In genomic region chr22:41917906-41918791, GRCh38 we compare ENCODE assay signal across 8 cellular contexts. TPM values are rescaled to one million over a fixed set of nuclear protein-coding genes. Genes with fewer than 3 reads are reported as not detected.
A peak's percentile ranks its signal among the peaks of the same experiment; 100 is the strongest.
DNase-seq lines count a peak whose midpoint lies in the region; ATAC-seq lines count a peak whose summit lies in the region.

No MANE protein-coding gene starts in this region.

- H3K27me3 Mint-ChIP-seq in IgD-negative memory B cell = peaks cover 12% of the 10 kb centered on the region
- peaks cover 33% of the 10 kb centered on the region for H3K27me3 Mint-ChIP-seq in activated CD8-positive, alpha-beta T cell treated with anti-CD3 and anti-CD28 coated beads, Interleukin-2, amount 10 ng/mL, durations not matched to agents 7 days and 5 days (ENCODE audit: low read depth)
- peaks cover 3% of the 10 kb centered on the region for H3K27me3 Mint-ChIP-seq in memory B cell

- H3K4me1 Mint-ChIP-seq in IgD-negative memory B cell = peaks cover 36 to 55% (median 49%) of the 10 kb centered on the region in 3 donors
- peaks cover 24% of the 10 kb centered on the region for H3K4me1 Mint-ChIP-seq in activated CD8-positive, alpha-beta T cell treated with anti-CD3 and anti-CD28 coated beads, Interleukin-2, amount 10 ng/mL, durations not matched to agents 7 days and 5 days (ENCODE audit: low read depth)
- H3K4me1 Mint-ChIP-seq in memory B cell = peaks cover 49% of the 10 kb centered on the region

- H3K36me3 Mint-ChIP-seq in IgD-negative memory B cell (peaks cover 8% of the 10 kb centered on the region), memory B cell (peaks cover 7% of the 10 kb centered on the region)
- H3K36me3 Mint-ChIP-seq in activated CD8-positive, alpha-beta T cell treated with anti-CD3 and anti-CD28 coated beads, Interleukin-2, amount 10 ng/mL, durations not matched to agents 7 days and 5 days (ENCODE audit: low read depth) = no peaks in the 10 kb centered on the region

- CTCF ChIA-PET in activated CD8-positive, alpha-beta T cell treated with anti-CD3 and anti-CD28 coated beads, Interleukin-2, amount 10 ng/mL, durations not matched to agents 7 days and 5 days (lab: Charles Lee) = interaction anchor here (0.7 to 2.9 kb wide), 2 partner anchors 7 to 230 kb away, joined by 3 to 8 read pairs; no protein-coding TSS in a partner anchor

- H3K9me3 Mint-ChIP-seq in IgD-negative memory B cell (no peaks in the 10 kb centered on the region), memory B cell (no peaks in the 10 kb centered on the region)
- no peaks in the 10 kb centered on the region for H3K9me3 Mint-ChIP-seq in activated CD8-positive, alpha-beta T cell treated with anti-CD3 and anti-CD28 coated beads, Interleukin-2, amount 10 ng/mL, durations not matched to agents 7 days and 5 days (ENCODE audit: insufficient read depth)

- H3K4me3 Mint-ChIP-seq in IgD-negative memory B cell (peak overlapping the region; percentile 73 to 92 (median 91)), memory B cell (peak overlapping the region; percentile 89)
- no peak overlapping the region for H3K4me3 Mint-ChIP-seq in activated CD8-positive, alpha-beta T cell treated with anti-CD3 and anti-CD28 coated beads, Interleukin-2, amount 10 ng/mL, durations not matched to agents 7 days and 5 days

- peak; percentile 10 for DNase-seq in NCI-H1436 (lab: John Stamatoyannopoulos, UW)
- no peak for DNase-seq in NCI-H1436 treated with DMSO at 0.1 percent for 48 hours (lab: John Stamatoyannopoulos, UW)
- DNase-seq in activated CD8-positive, alpha-beta T cell treated with anti-CD3 and anti-CD28 coated beads, Interleukin-2, amount 10 ng/mL, durations not matched to agents 7 days and 5 days = no peak
- peak; percentile 52 to 72 for DNase-seq in memory B cell (ENCODE audit: low spot score in 2 of 2)

- ATAC-seq in activated CD8-positive, alpha-beta T cell treated with anti-CD3 and anti-CD28 coated beads, Interleukin-2, amount 10 ng/mL, durations not matched to agents 7 days and 5 days = no peak
- ATAC-seq in memory B cell (ENCODE audit: low read depth) (no peak), GM19023 (IDR thresholded peaks at IDR 0.05; ENCODE audit: unreplicated experiment) (no peak), HG03442 (IDR thresholded peaks at IDR 0.05; ENCODE audit: unreplicated experiment) (no peak), GM21390 (IDR thresholded peaks at IDR 0.05; ENCODE audit: unreplicated experiment) (no peak)

- peak overlapping the region; percentile 96 to 100 (median 97) for H3K27ac Mint-ChIP-seq in IgD-negative memory B cell
- H3K27ac Mint-ChIP-seq in activated CD8-positive, alpha-beta T cell treated with anti-CD3 and anti-CD28 coated beads, Interleukin-2, amount 10 ng/mL, durations not matched to agents 7 days and 5 days = peak overlapping the region; percentile 55
- H3K27ac Mint-ChIP-seq in memory B cell = peak overlapping the region; percentile 89

- POLR2A ChIA-PET in activated CD8-positive, alpha-beta T cell treated with anti-CD3 and anti-CD28 coated beads, Interleukin-2, amount 10 ng/mL, durations not matched to agents 7 days and 5 days (lab: Charles Lee) = interaction anchor here (1.4 kb wide), 1 partner anchor 10 kb away, joined by 3 read pairs; no protein-coding TSS in a partner anchor

RNA-seq across cellular contexts. Expression of gene SHISA8, which starts 3.3 kb away (rescaled TPM):
- polyA plus RNA-seq in IgD-negative memory B cell = 1.7 TPM
- not detected for total RNA-seq in activated CD8-positive, alpha-beta T cell treated with anti-CD3 and anti-CD28 coated beads, Interleukin-2, amount 10 ng/mL, durations not matched to agents 7 days and 5 days

RNA-seq across cellular contexts. Expression of gene TNFRSF13C, which starts 8.5 kb away (rescaled TPM):
- polyA plus RNA-seq in IgD-negative memory B cell = 80.6 TPM
- 1 to 10 TPM; 1.2 to 1.6 TPM for total RNA-seq in activated CD8-positive, alpha-beta T cell treated with anti-CD3 and anti-CD28 coated beads, Interleukin-2, amount 10 ng/mL, durations not matched to agents 7 days and 5 days

RNA-seq across cellular contexts. Expression of gene CENPM, which starts 28.8 kb away (rescaled TPM):
- 28.7 TPM for polyA plus RNA-seq in IgD-negative memory B cell
- total RNA-seq in activated CD8-positive, alpha-beta T cell treated with anti-CD3 and anti-CD28 coated beads, Interleukin-2, amount 10 ng/mL, durations not matched to agents 7 days and 5 days = 10 to 100 TPM; 83.6 to 83.8 TPM

RNA-seq across cellular contexts. Expression of gene SEPTIN3, which starts 51.1 kb away (rescaled TPM):
- 0.05 TPM for polyA plus RNA-seq in IgD-negative memory B cell
- total RNA-seq in activated CD8-positive, alpha-beta T cell treated with anti-CD3 and anti-CD28 coated beads, Interleukin-2, amount 10 ng/mL, durations not matched to agents 7 days and 5 days = under 1 TPM; 0.21 to 0.37 TPM

Comparison
In these comparisons a context has a peak if more than half of its experiments do, and no peak if none do; other contexts are left out.
1. DNase-seq: peak in NCI-H1436 (single experiment) and memory B cell (2 of 2); none in NCI-H1436 treated with DMSO at 0.1 percent for 48 hours (single experiment) and activated CD8-positive, alpha-beta T cell treated with anti-CD3 and anti-CD28 coated beads, Interleukin-2, amount 10 ng/mL, durations not matched to agents 7 days and 5 days (single experiment).
2. Peak in every context shown above with its lines, with median percentiles within 50 percentile points of each other: H3K27ac Mint-ChIP-seq.